21 cellular contexts compared by ENCODE assay signal in the genomic region with DNA sequence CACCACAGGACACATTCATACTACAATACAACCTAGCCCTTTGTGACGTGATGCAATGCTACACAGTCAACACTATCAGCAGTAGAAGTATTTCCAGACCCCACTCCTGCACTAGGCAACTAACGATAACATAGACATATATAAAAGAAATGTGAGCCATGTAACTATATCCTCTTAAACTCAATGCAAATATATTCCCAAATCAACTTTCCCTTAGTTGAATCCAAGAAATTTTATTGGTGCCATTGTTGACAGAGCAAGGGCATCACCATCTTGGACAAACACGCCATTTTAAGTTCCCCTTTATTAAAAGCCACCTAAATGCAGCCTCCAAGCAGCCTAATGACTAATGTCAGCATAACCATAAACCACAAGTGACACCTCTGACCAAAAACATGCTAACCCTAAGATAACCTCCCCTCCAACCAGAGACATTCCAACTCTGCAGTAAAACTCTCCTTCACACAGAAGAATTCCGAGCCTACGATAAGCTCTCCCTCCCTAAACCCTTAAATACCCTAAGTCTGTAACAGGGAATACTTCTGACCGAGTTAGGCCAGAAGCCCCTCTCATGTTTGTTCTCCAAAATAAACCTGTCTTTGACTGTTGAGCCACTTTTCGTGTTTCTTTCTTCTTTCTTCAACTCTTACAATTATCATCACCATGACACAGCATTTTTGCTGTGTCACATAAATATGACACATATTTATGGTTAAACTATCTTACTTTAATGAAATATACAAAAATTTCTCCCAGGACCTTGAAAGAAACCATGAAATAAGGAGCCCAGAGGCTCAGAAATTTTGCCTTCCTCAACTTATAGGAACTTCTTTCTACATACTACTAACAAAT.
DNase-seq lines count a peak whose midpoint lies in the region; ATAC-seq and TF ChIP-seq lines count a peak whose summit lies in the region.
"Had no signal": no experiment of that assay in that cellular context is flagged by ENCODE, and none has a peak within 500 bp of the region (broad histone marks: within the 10 kb centered on the region; RNA-seq: fewer than 3 reads in every experiment).

No MANE protein-coding gene starts in this region.

- 58 to 71% methylated on average over 7 of the region's 7 CpGs for WGBS in body of pancreas, 2 donors

- no peak overlapping the region for H3K27ac ChIP-seq in body of pancreas
- H3K27ac ChIP-seq: thyroid gland, WERI-Rb-1 had no signal

- H3K4me1 ChIP-seq in body of pancreas: no peaks in the 10 kb centered on the region
- H3K4me1 ChIP-seq: thyroid gland had no signal

- intact Hi-C loops in body of pancreas (cut with DNase I): no loop called here

- DNase-seq in HT1080 (ENCODE audit: low read depth): peak; percentile 6
- DNase-seq in amniotic epithelial cell (ENCODE audit: low read depth): peak; percentile 48
- DNase-seq in fibroblast of pulmonary artery (ENCODE audit: low read depth): peak; percentile 62
- no peak for DNase-seq in stimulated activated naive CD4-positive, alpha-beta T cell treated with Interleukin-2 at 50 U/mL for 16 hours (lab: John Stamatoyannopoulos, UW)
- no peak for DNase-seq in medulla oblongata (ENCODE audit: extremely low spot score)
- DNase-seq in body of pancreas: no peak
- DNase-seq: activated CD4-positive, alpha-beta T cell treated with anti-CD3 and anti-CD28 coated beads, Interleukin-2, amount 10 ng/mL, durations not matched to agents 7 days and 5 days; activated naive CD4-positive, alpha-beta T cell treated with anti-CD3 and anti-CD28 coated beads, Interleukin-2, amount 10 ng/mL, durations not matched to agents 7 days and 5 days; CD4-positive, alpha-beta memory T cell; cerebellar nuclear complex; foreskin melanocyte; GOT3; natural killer cell; NCI-H1092 treated with DMSO at 0.1 percent for 48 hours; NCI-H2029; right cardiac atrium; stimulated activated naive CD8-positive, alpha-beta T cell treated with anti-CD3 and anti-CD28 coated beads, Interleukin-15, amount 100 ng/mL, for 72 hours; thyroid gland; WERI-Rb-1 had no signal

- TF ChIP-seq CTCF in fibroblast of pulmonary artery (IDR thresholded peaks at IDR 0.05; ENCODE audit: low read length, missing control alignments): no peak
- no peak for TF ChIP-seq CTCF in body of pancreas (IDR thresholded peaks at IDR 0.05)

- H3K27me3 ChIP-seq in body of pancreas: no peaks in the 10 kb centered on the region
- H3K27me3 ChIP-seq: thyroid gland had no signal

- H3K4me3 ChIP-seq in fibroblast of pulmonary artery (replicated peaks; ENCODE audit: low read depth, low read length) (no peak overlapping the region), body of pancreas (no peak overlapping the region)
- H3K4me3 ChIP-seq: thyroid gland had no signal

- H3K36me3 ChIP-seq in body of pancreas (replicated peaks in 1 of 2; ENCODE audit: insufficient read depth in 1 of 2, low read depth in 2 of 2): no peaks in the 10 kb centered on the region
- H3K36me3 ChIP-seq: thyroid gland, WERI-Rb-1 had no signal

- no peak for ATAC-seq in GM18517 (IDR thresholded peaks at IDR 0.05; ENCODE audit: unreplicated experiment)
- no peak for ATAC-seq in body of pancreas
- ATAC-seq: left lobe of liver; natural killer cell; right cardiac atrium; stimulated activated naive CD8-positive, alpha-beta T cell treated with anti-CD3 and anti-CD28 coated beads, Interleukin-15, amount 100 ng/mL, for 72 hours had no signal

- no peaks in the 10 kb centered on the region for H3K9me3 ChIP-seq in body of pancreas
- H3K9me3 ChIP-seq: thyroid gland had no signal

- no peak for TF ChIP-seq POLR2A in body of pancreas (IDR thresholded peaks at IDR 0.05)

Comparison
In these comparisons a context has a peak if more than half of its experiments do, and no peak if none do; other contexts are left out.
1. DNase-seq: peak in HT1080 (single experiment), amniotic epithelial cell (single experiment) and fibroblast of pulmonary artery (single experiment); none in stimulated activated naive CD4-positive, alpha-beta T cell treated with Interleukin-2 at 50 U/mL for 16 hours (single experiment), medulla oblongata (single experiment) and body of pancreas (0 of 4).